In genomic region chr3:30665539-30665938, GRCh38 we compare ENCODE assay signal across 15 cellular contexts. TPM values are rescaled to one million over a fixed set of nuclear protein-coding genes. Genes with fewer than 3 reads are reported as not detected.
DNase-seq lines count a peak whose midpoint lies in the region; ATAC-seq and TF ChIP-seq lines count a peak whose summit lies in the region.
"Had no signal": no experiment of that assay in that cellular context is flagged by ENCODE, and none has a peak within 500 bp of the region (broad histone marks: within the 10 kb centered on the region; RNA-seq: fewer than 3 reads in every experiment).

No MANE protein-coding gene starts in this region.

- no peaks in the 10 kb centered on the region for H3K9me3 ChIP-seq in CD4-positive, CD25-positive, alpha-beta regulatory T cell (ENCODE audit: control insufficient read depth in 2 of 2, low read length in 2 of 2)
- no peaks in the 10 kb centered on the region for H3K9me3 ChIP-seq in DND-41 (ENCODE audit: insufficient read depth, low read length, severe bottlenecking)
- H3K9me3 ChIP-seq: SK-N-SH, testis had no signal

- H3K4me1 Mint-ChIP-seq in CD4-positive, CD25-positive, alpha-beta regulatory T cell, result peaks cover 58 to 96% (median 72%) of the 10 kb centered on the region in 4 donors
- peaks cover 91% of the 10 kb centered on the region for H3K4me1 Mint-ChIP-seq in activated naive CD8-positive, alpha-beta T cell treated with anti-CD3 and anti-CD28 coated beads for 36 hours
- peaks cover 66 to 80% of the 10 kb centered on the region in 2 donors for H3K4me1 Mint-ChIP-seq in natural killer cell treated with Interleukin-12 subunit alpha and Interleukin-12 subunit beta and Interleukin-15 and Interleukin-18, amount 100 ng/mL, for 72 hours (ENCODE audit: low read depth in 2 of 2)

- peaks cover 21% of the 10 kb centered on the region for H3K36me3 ChIP-seq in CD4-positive, CD25-positive, alpha-beta regulatory T cell (ENCODE audit: control insufficient read depth, insufficient read depth, low read length)
- H3K36me3 ChIP-seq in DND-41 (ENCODE audit: insufficient read depth, low read length), result peaks cover 34% of the 10 kb centered on the region

- H3K79me2 ChIP-seq in DND-41 (ENCODE audit: insufficient read depth, low read length), result peaks cover 21% of the 10 kb centered on the region

- peaks cover 57% of the 10 kb centered on the region for H3K4me1 ChIP-seq in CD4-positive, CD25-positive, alpha-beta regulatory T cell (ENCODE audit: control insufficient read depth, insufficient read depth, low read length, poor library complexity, severe bottlenecking)
- H3K4me1 ChIP-seq in DND-41 (ENCODE audit: insufficient read depth, low read length), result peaks cover 79% of the 10 kb centered on the region
- H3K4me1 ChIP-seq: testis had no signal

- peaks cover 39% of the 10 kb centered on the region for H3K36me3 Mint-ChIP-seq in CD4-positive, CD25-positive, alpha-beta regulatory T cell
- H3K36me3 Mint-ChIP-seq in activated naive CD8-positive, alpha-beta T cell treated with anti-CD3 and anti-CD28 coated beads for 36 hours, result peaks cover 73% of the 10 kb centered on the region
- H3K36me3 Mint-ChIP-seq in natural killer cell treated with Interleukin-12 subunit alpha and Interleukin-12 subunit beta and Interleukin-15 and Interleukin-18, amount 100 ng/mL, for 72 hours, result peaks cover 42% of the 10 kb centered on the region

- peak overlapping the region; percentile 26 to 68 (median 54) for H3K4me3 Mint-ChIP-seq in CD4-positive, CD25-positive, alpha-beta regulatory T cell
- peak overlapping the region; percentile 25 for H3K4me3 Mint-ChIP-seq in activated naive CD8-positive, alpha-beta T cell treated with anti-CD3 and anti-CD28 coated beads for 36 hours
- peak overlapping the region; percentile 45 for H3K4me3 Mint-ChIP-seq in natural killer cell treated with Interleukin-12 subunit alpha and Interleukin-12 subunit beta and Interleukin-15 and Interleukin-18, amount 100 ng/mL, for 72 hours

- H3K27me3 ChIP-seq in CD4-positive, CD25-positive, alpha-beta regulatory T cell (ENCODE audit: control insufficient read depth, insufficient read depth, low read length), result no peaks in the 10 kb centered on the region
- no peaks in the 10 kb centered on the region for H3K27me3 ChIP-seq in DND-41 (ENCODE audit: insufficient read depth, low read length, poor library complexity)
- H3K27me3 ChIP-seq: testis had no signal

- ATAC-seq in CD4-positive, CD25-positive, alpha-beta regulatory T cell (ENCODE audit: low read depth in 2 of 2), result no peak
- ATAC-seq in DND-41 (ENCODE audit: insufficient read depth, low read depth) (no peak), HG03354 (IDR thresholded peaks at IDR 0.05; ENCODE audit: poor library complexity, severe bottlenecking, unreplicated experiment) (no peak)
- no peak for ATAC-seq in natural killer cell treated with Interleukin-12 subunit alpha and Interleukin-12 subunit beta and Interleukin-15 and Interleukin-18, amount 100 ng/mL, for 72 hours

- TF ChIP-seq CTCF in DND-41 (IDR thresholded peaks at IDR 0.05; ENCODE audit: borderline replicate concordance, extremely low read depth, low read length, poor library complexity, severe bottlenecking) (no peak), GM13976 (IDR thresholded peaks at IDR 0.05; ENCODE audit: borderline replicate concordance, control extremely low read depth, extremely low read depth, insufficient read depth, missing control alignments) (no peak)

- peak overlapping the region; percentile 50 for H3K27ac ChIP-seq in CD4-positive, CD25-positive, alpha-beta regulatory T cell (ENCODE audit: insufficient read depth, low read length, poor library complexity, severe bottlenecking)
- peak overlapping the region; percentile 73 for H3K27ac ChIP-seq in DND-41 (ENCODE audit: low read length)
- H3K27ac ChIP-seq: testis, VCaP had no signal

- no peak overlapping the region for H2AFZ ChIP-seq in DND-41 (ENCODE audit: low read depth, low read length)

- H3K4me3 ChIP-seq in CD4-positive, CD25-positive, alpha-beta regulatory T cell (ENCODE audit: low read depth, low read length), result no peak overlapping the region
- no peak overlapping the region for H3K4me3 ChIP-seq in DND-41 (ENCODE audit: low read depth in 1 of 2, low read length in 2 of 2)
- H3K4me3 ChIP-seq: testis had no signal

- peaks cover 0 to 4% (median 0%) of the 10 kb centered on the region in 7 donors for H3K9me3 Mint-ChIP-seq in CD4-positive, CD25-positive, alpha-beta regulatory T cell
- peaks cover 3% of the 10 kb centered on the region for H3K9me3 Mint-ChIP-seq in activated naive CD8-positive, alpha-beta T cell treated with anti-CD3 and anti-CD28 coated beads for 36 hours
- H3K9me3 Mint-ChIP-seq in natural killer cell treated with Interleukin-12 subunit alpha and Interleukin-12 subunit beta and Interleukin-15 and Interleukin-18, amount 100 ng/mL, for 72 hours, result no peaks in the 10 kb centered on the region

- peak overlapping the region; percentile 47; the same call in 1 of the 2 replicates for H3K4me2 ChIP-seq in DND-41 (ENCODE audit: insufficient read depth, low read length)
- H3K4me2 ChIP-seq: SK-N-SH had no signal

- H3K27ac Mint-ChIP-seq in CD4-positive, CD25-positive, alpha-beta regulatory T cell, result peak overlapping the region; percentile 87 to 95 (median 90)
- H3K27ac Mint-ChIP-seq in activated naive CD8-positive, alpha-beta T cell treated with anti-CD3 and anti-CD28 coated beads for 36 hours, result peak overlapping the region; percentile 89
- H3K27ac Mint-ChIP-seq in natural killer cell treated with Interleukin-12 subunit alpha and Interleukin-12 subunit beta and Interleukin-15 and Interleukin-18, amount 100 ng/mL, for 72 hours, result peak overlapping the region; percentile 69 to 89

- no peak for DNase-seq in CD4-positive, CD25-positive, alpha-beta regulatory T cell
- DNase-seq in DND-41 (no peak), GM13976 (ENCODE audit: low spot score) (no peak), NCI-H1436 (lab: John Stamatoyannopoulos, UW) (no peak)
- no peak for DNase-seq in activated naive CD8-positive, alpha-beta T cell treated with anti-CD3 and anti-CD28 coated beads for 36 hours
- DNase-seq in natural killer cell treated with Interleukin-12 subunit alpha and Interleukin-12 subunit beta and Interleukin-15 and Interleukin-18, amount 100 ng/mL, for 72 hours (ENCODE audit: low spot score), result no peak
- DNase-seq: activated T-cell treated with anti-CD3 and anti-CD28 coated beads for 4 hours; mesenchymal stem cell; NCI-H1694; NCI-H524 treated with DMSO at 0.1 percent for 48 hours; SK-N-SH; stimulated activated CD4-positive, alpha-beta T cell treated with anti-CD3 and anti-CD28 coated beads, Interleukin-12 subunit alpha, Interleukin-12 subunit beta, amount 100 ng/mL, for 4 hours; testis had no signal

- H4K20me1 ChIP-seq in DND-41 (ENCODE audit: insufficient read depth, low read length), result no peaks in the 10 kb centered on the region

- H3K9ac ChIP-seq in DND-41 (ENCODE audit: low read depth, low read length), result peak overlapping the region; percentile 6; the same call in 1 of the 2 replicates
- H3K9ac ChIP-seq: SK-N-SH had no signal

- no peaks in the 10 kb centered on the region for H3K27me3 Mint-ChIP-seq in CD4-positive, CD25-positive, alpha-beta regulatory T cell
- H3K27me3 Mint-ChIP-seq in activated naive CD8-positive, alpha-beta T cell treated with anti-CD3 and anti-CD28 coated beads for 36 hours, result no peaks in the 10 kb centered on the region
- H3K27me3 Mint-ChIP-seq in natural killer cell treated with Interleukin-12 subunit alpha and Interleukin-12 subunit beta and Interleukin-15 and Interleukin-18, amount 100 ng/mL, for 72 hours, result no peaks in the 10 kb centered on the region

- in situ Hi-C loops in GM13976 (cut with MboI; ENCODE audit: low sequenced_read_pairs, unreplicated experiment), result no loop called here

RNA-seq across cellular contexts. Expression of gene TGFBR2, which starts 59.1 kb away (rescaled TPM):
- 57.4 TPM for total RNA-seq in CD4-positive, CD25-positive, alpha-beta regulatory T cell
- 10 to 100 TPM; 35.8 to 92.6 (median 61.0) TPM for polyA plus RNA-seq in CD4-positive, CD25-positive, alpha-beta regulatory T cell
- total RNA-seq in activated naive CD8-positive, alpha-beta T cell treated with anti-CD3 and anti-CD28 coated beads for 36 hours, result 10 to 100 TPM; 64.1 to 65.1 TPM
- 10 to 100 TPM; 37.3 to 38.6 TPM for total RNA-seq in natural killer cell treated with Interleukin-12 subunit alpha and Interleukin-12 subunit beta and Interleukin-15 and Interleukin-18, amount 100 ng/mL, for 72 hours
